ENCODE assay signal across 8 cellular contexts in the genomic region with DNA sequence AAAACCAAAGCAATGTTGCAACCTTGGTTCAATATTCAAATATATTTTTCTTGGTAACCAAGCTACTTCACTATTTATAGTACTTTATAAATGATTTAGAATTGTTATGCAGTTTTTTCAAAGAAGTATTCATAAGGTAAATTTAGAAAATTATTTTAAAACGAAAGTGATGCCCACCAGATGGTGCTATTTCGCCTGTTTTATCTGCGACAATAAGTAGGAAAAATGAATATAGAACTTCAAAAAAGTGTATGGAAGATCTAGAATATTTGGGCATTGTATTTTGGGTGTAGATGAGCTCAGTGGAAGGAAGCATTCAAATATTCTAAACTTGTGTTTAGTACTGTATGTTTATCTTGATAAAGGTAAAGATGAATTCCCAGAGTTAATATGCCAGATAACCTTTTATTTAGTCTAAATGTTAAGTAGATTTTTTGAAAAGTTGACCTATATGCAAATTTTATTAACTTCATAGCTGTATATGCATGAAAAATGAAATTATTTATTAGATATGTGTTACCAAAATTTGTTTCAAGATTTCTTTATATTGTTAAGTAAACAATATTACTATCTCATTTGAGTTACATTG.
DNase-seq lines count a peak whose midpoint lies in the region; ATAC-seq and TF ChIP-seq lines count a peak whose summit lies in the region.

No MANE protein-coding gene starts in this region.

- H3K27me3 ChIP-seq in MM.1S (replicated peaks; ENCODE audit: insufficient read depth, low read length) (no peaks in the 10 kb centered on the region), liver (ENCODE audit: control insufficient read depth in 4 of 4, insufficient read depth in 4 of 4, low read length in 3 of 4) (no peaks in the 10 kb centered on the region)

- no peaks in the 10 kb centered on the region for H3K27me3 Mint-ChIP-seq in activated naive CD8-positive, alpha-beta T cell treated with anti-CD3 and anti-CD28 coated beads, Interleukin-2, amount 50 U/mL, for 24 hours
- H3K27me3 Mint-ChIP-seq in activated naive CD8-positive, alpha-beta T cell treated with anti-CD3 and anti-CD28 coated beads for 36 hours: no peaks in the 10 kb centered on the region

- H3K4me3 Mint-ChIP-seq in activated naive CD8-positive, alpha-beta T cell treated with anti-CD3 and anti-CD28 coated beads, Interleukin-2, amount 50 U/mL, for 24 hours: no peak overlapping the region
- no peak overlapping the region for H3K4me3 Mint-ChIP-seq in activated naive CD8-positive, alpha-beta T cell treated with anti-CD3 and anti-CD28 coated beads for 36 hours

- H3K9me2 ChIP-seq in MM.1S (replicated peaks; ENCODE audit: insufficient read depth, low read length): no peaks in the 10 kb centered on the region

- H3K4me3 ChIP-seq in MM.1S (ENCODE audit: low read length): no peak overlapping the region
- H3K4me3 ChIP-seq in astrocyte of the spinal cord (ENCODE audit: low read depth, low read length): no peak overlapping the region
- no peak overlapping the region for H3K4me3 ChIP-seq in liver (ENCODE audit: low read depth in 1 of 3, low read length in 3 of 3)

- peak; percentile 70 to 75 for TF ChIP-seq RAD21 in liver (IDR thresholded peaks at IDR 0.05)

- in situ Hi-C loops in astrocyte of the spinal cord (cut with HindIII; ENCODE audit: low sequenced_read_pairs): no loop called here

- no peaks in the 10 kb centered on the region for H3K79me2 ChIP-seq in MM.1S (ENCODE audit: low read length)

- 20% methylated on average over 3 of the region's 3 CpGs for WGBS in liver

- H3K36me3 Mint-ChIP-seq in activated naive CD8-positive, alpha-beta T cell treated with anti-CD3 and anti-CD28 coated beads, Interleukin-2, amount 50 U/mL, for 24 hours (ENCODE audit: low read depth): peaks cover 17% of the 10 kb centered on the region
- H3K36me3 Mint-ChIP-seq in activated naive CD8-positive, alpha-beta T cell treated with anti-CD3 and anti-CD28 coated beads for 36 hours: no peaks in the 10 kb centered on the region

- H3K9me3 Mint-ChIP-seq in activated naive CD8-positive, alpha-beta T cell treated with anti-CD3 and anti-CD28 coated beads, Interleukin-2, amount 50 U/mL, for 24 hours: no peaks in the 10 kb centered on the region
- no peaks in the 10 kb centered on the region for H3K9me3 Mint-ChIP-seq in activated naive CD8-positive, alpha-beta T cell treated with anti-CD3 and anti-CD28 coated beads for 36 hours

- no peaks in the 10 kb centered on the region for H3K4me1 ChIP-seq in MM.1S (ENCODE audit: low read length)
- peaks cover 0 to 3% (median 0%) of the 10 kb centered on the region in 4 donors for H3K4me1 ChIP-seq in liver (ENCODE audit: control insufficient read depth in 4 of 4, insufficient read depth in 4 of 4, low read length in 3 of 4)

- no peaks in the 10 kb centered on the region for H3K36me3 ChIP-seq in MM.1S (replicated peaks; ENCODE audit: insufficient read depth, low read length)
- H3K36me3 ChIP-seq in liver (ENCODE audit: control insufficient read depth in 4 of 4, insufficient read depth in 3 of 4, low read depth in 1 of 4, low read length in 3 of 4): peaks cover 5 to 9% (median 8%) of the 10 kb centered on the region in 4 donors

- H3K27ac Mint-ChIP-seq in activated naive CD8-positive, alpha-beta T cell treated with anti-CD3 and anti-CD28 coated beads, Interleukin-2, amount 50 U/mL, for 24 hours: no peak overlapping the region
- no peak overlapping the region for H3K27ac Mint-ChIP-seq in activated naive CD8-positive, alpha-beta T cell treated with anti-CD3 and anti-CD28 coated beads for 36 hours

- DNase-seq in activated naive CD8-positive, alpha-beta T cell treated with anti-CD3 and anti-CD28 coated beads, Interleukin-2, amount 50 U/mL, for 24 hours: peak; percentile 14
- no peak for DNase-seq in activated naive CD8-positive, alpha-beta T cell treated with anti-CD3 and anti-CD28 coated beads for 36 hours
- DNase-seq in MM.1S (peak; percentile 37), astrocyte of the spinal cord (ENCODE audit: low read depth, low spot score) (peak; percentile 74)

- peak; percentile 59 for TF ChIP-seq CTCF in MM.1S (IDR thresholded peaks at IDR 0.05; ENCODE audit: low read length)
- TF ChIP-seq CTCF in astrocyte of the spinal cord (IDR thresholded peaks at IDR 0.05; ENCODE audit: low read depth, low read length): peak; percentile 41
- TF ChIP-seq CTCF in liver (IDR thresholded peaks at IDR 0.05; ENCODE audit: low read depth, low read length, missing input control): peak; percentile 30

- no peaks in the 10 kb centered on the region for H3F3A ChIP-seq in MM.1S (ENCODE audit: insufficient read depth, low read length)

- ATAC-seq in activated naive CD8-positive, alpha-beta T cell treated with anti-CD3 and anti-CD28 coated beads, Interleukin-2, amount 50 U/mL, for 24 hours: no peak
- ATAC-seq in GM18870 (IDR thresholded peaks at IDR 0.05; ENCODE audit: unreplicated experiment) (no peak), GM19397 (IDR thresholded peaks at IDR 0.05; ENCODE audit: unreplicated experiment) (no peak), HG02970 (IDR thresholded peaks at IDR 0.05; ENCODE audit: low FRiP score, unreplicated experiment) (no peak)

- no peaks in the 10 kb centered on the region for H3K4me1 Mint-ChIP-seq in activated naive CD8-positive, alpha-beta T cell treated with anti-CD3 and anti-CD28 coated beads, Interleukin-2, amount 50 U/mL, for 24 hours
- H3K4me1 Mint-ChIP-seq in activated naive CD8-positive, alpha-beta T cell treated with anti-CD3 and anti-CD28 coated beads for 36 hours: peaks cover 3% of the 10 kb centered on the region

- no peak overlapping the region for H3K9ac ChIP-seq in MM.1S (ENCODE audit: low read length)
- H3K9ac ChIP-seq in liver (ENCODE audit: low read depth in 1 of 2, low read length in 2 of 2): no peak overlapping the region

- H3K4me2 ChIP-seq in MM.1S (ENCODE audit: low read depth, low read length): no peak overlapping the region

- H2AFZ ChIP-seq in MM.1S (ENCODE audit: low read length): no peak overlapping the region

- no peaks in the 10 kb centered on the region for H4K20me1 ChIP-seq in MM.1S (ENCODE audit: insufficient read depth, low read length)

- H3K9me3 ChIP-seq in MM.1S (replicated peaks; ENCODE audit: insufficient read depth, low read length) (no peaks in the 10 kb centered on the region), liver (ENCODE audit: control insufficient read depth in 4 of 4, low read length in 3 of 4) (no peaks in the 10 kb centered on the region)

- H3K27ac ChIP-seq in MM.1S (ENCODE audit: low read length): no peak overlapping the region
- H3K27ac ChIP-seq in liver (ENCODE audit: low read depth in 1 of 2, low read length in 2 of 2): no peak overlapping the region

TF ChIP-seq in liver, 16 proteins besides CTCF, POLR2A, EP300 and RAD21:
- TF ChIP-seq HNF4A (conservative IDR thresholded peaks at IDR 0.05) (no peak), RXRA (IDR thresholded peaks at IDR 0.05) (no peak)
